Comparison of ENCODE assay signal across 8 cellular contexts in genomic region chr20:58980711-58981563, GRCh38. TPM values are rescaled to one million over a fixed set of nuclear protein-coding genes. Genes with fewer than 3 reads are reported as not detected.
DNase-seq lines count a peak whose midpoint lies in the region; ATAC-seq and TF ChIP-seq lines count a peak whose summit lies in the region.

Gene NELFCD (plus strand): TSS chr20:58981256. CDS start chr20:58981310, 54 bp downstream.

- peak; percentile 86 for DNase-seq in Caki2 (ENCODE audit: low read depth)
- DNase-seq in OCI-M1 (lab: John Stamatoyannopoulos, UW) = peak; percentile 89
- DNase-seq in activated T-cell treated with anti-CD3 and anti-CD28 coated beads for 48 hours (ENCODE audit: low read depth) = peak; percentile 91
- DNase-seq in erythroblast (lab: John Stamatoyannopoulos, UW) = peak; percentile 88 to 95
- peak; percentile 65 to 72 for DNase-seq in stimulated activated CD8-positive, alpha-beta memory T cell treated with anti-CD3 and anti-CD28 coated beads, Interleukin-4, amount 100 ng/mL, for 4 hours (ENCODE audit: low read depth in 2 of 2, low spot score in 1 of 2)

- no peaks in the 10 kb centered on the region for H3K27me3 ChIP-seq in HUES64 (ENCODE audit: insufficient read depth, low read length)
- H3K27me3 ChIP-seq in mucosa of rectum (ENCODE audit: control insufficient read depth in 2 of 2, insufficient read depth in 2 of 2, low read length in 2 of 2) = no peaks in the 10 kb centered on the region

- H3K9ac ChIP-seq in HUES64 (ENCODE audit: low read depth, low read length) = peak within 1 kb of the TSS; percentile 97
- H3K9ac ChIP-seq in mucosa of rectum (ENCODE audit: low read depth in 1 of 2, low read length in 2 of 2) = peak within 1 kb of the TSS; percentile 74 to 79

- H3K4me1 ChIP-seq in HUES64 (ENCODE audit: insufficient read depth, low read length) (peaks cover 6% of the 10 kb centered on the region; the same call in 1 of the 2 replicates), mucosa of rectum (ENCODE audit: control insufficient read depth in 2 of 2, insufficient read depth in 2 of 2, low read length in 2 of 2) (peaks cover 8 to 14% of the 10 kb centered on the region in 2 donors)

- peak; percentile 48 for TF ChIP-seq POLR2A in erythroblast (IDR thresholded peaks at IDR 0.05; ENCODE audit: low read length)

- in situ Hi-C loops in Caki2 (cut with HindIII; ENCODE audit: low pct_unique_long_range_greater_than_20kb, low sequenced_read_pairs) = no loop called here

- H3K4me3 ChIP-seq in HUES64 (ENCODE audit: low read length) = peak within 1 kb of the TSS; percentile 69
- H3K4me3 ChIP-seq in mucosa of rectum (ENCODE audit: low read length in 2 of 2) = peak within 1 kb of the TSS; percentile 83 to 91

- WGBS in HUES64 = 11% methylated on average over 102 of the region's 102 CpGs

- H3K9me3 ChIP-seq in HUES64 (ENCODE audit: insufficient read depth, low read depth, low read length) (no peaks in the 10 kb centered on the region; the same call in 1 of the 2 replicates), mucosa of rectum (ENCODE audit: control insufficient read depth in 2 of 2, low read length in 2 of 2) (no peaks in the 10 kb centered on the region)

- ATAC-seq in GM21423 (IDR thresholded peaks at IDR 0.05; ENCODE audit: unreplicated experiment) = peak; percentile 68

- peaks cover 9% of the 10 kb centered on the region for H3K36me3 ChIP-seq in HUES64 (ENCODE audit: insufficient read depth, low read length)
- H3K36me3 ChIP-seq in mucosa of rectum (ENCODE audit: control insufficient read depth in 2 of 2, insufficient read depth in 2 of 2, low read length in 2 of 2) = peaks cover 0 to 4% of the 10 kb centered on the region in 2 donors

- H3K27ac ChIP-seq in HUES64 (ENCODE audit: low read depth, low read length) (peak within 1 kb of the TSS; percentile 90; the same call in 1 of the 2 replicates), mucosa of rectum (ENCODE audit: low read depth in 2 of 2, low read length in 2 of 2) (peak within 1 kb of the TSS; percentile 78)

RNA-seq across cellular contexts. Expression of gene NELFCD, which starts in this region (rescaled TPM):
- total RNA-seq in Caki2 (2014; rRNA removed; shearing (Covaris generic); ENCODE audit: low replicate concordance) = 64.2 and 64.8 TPM in 2 replicates
- 62.4 TPM for polyA plus RNA-seq in HUES64 (2013, experiment 1 of 2)
- 67.1 TPM for polyA plus RNA-seq in HUES64 (2013, experiment 2 of 2)

Comparison
In these comparisons a context has a peak if more than half of its experiments do, and no peak if none do; other contexts are left out.
1. Peak in every context shown above with its lines: DNase-seq, ATAC-seq, H3K4me3 ChIP-seq and H3K27ac ChIP-seq.